ENCODE assay signal across 1 cellular context in the genomic region with DNA sequence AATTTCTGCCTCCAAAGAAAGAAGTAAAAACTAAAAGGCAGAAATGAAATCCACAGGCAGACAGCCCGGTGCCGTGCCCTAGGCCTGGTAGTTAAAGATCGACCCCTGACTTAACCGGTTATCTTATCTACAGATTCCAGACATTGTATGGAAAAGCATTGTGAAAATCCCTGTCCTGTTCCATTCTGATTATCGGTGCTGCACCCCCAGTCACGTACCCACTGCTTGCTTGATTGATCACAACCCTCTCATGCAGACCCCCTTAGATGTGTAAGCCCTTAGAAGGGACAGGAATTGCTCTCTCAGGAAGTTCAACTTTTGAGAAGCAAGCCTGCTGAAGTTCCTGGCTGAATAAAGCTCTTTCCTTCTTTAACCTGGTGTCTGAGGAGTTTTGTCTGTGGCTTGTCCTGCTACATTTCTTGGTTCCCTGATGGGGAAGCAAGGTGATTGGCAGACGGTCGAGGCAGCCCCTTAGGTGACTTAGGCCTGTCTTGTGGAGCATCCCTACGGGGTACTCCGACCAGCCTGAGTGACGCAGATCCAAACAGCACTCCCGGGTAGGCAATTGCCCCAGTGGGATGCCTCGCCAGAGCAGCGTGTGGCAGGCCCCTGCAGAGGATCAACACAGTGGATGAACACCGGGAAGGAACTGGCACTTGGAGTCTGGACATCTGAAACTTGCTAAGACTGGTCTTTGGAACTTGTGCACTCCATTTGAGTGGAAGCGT.
TF ChIP-seq lines count a peak whose summit lies in the region.

No MANE protein-coding gene starts in this region.

TF ChIP-seq in K562, 482 proteins besides CTCF, POLR2A, EP300 and RAD21 (continued from another document):
- TF ChIP-seq USF2 (CRISPR knock-in tag; IDR thresholded peaks at IDR 0.05) (no peak), RBM15 (IDR thresholded peaks at IDR 0.05; ENCODE audit: insufficient read depth, low read length) (no peak), MXI1 (IDR thresholded peaks at IDR 0.05; ENCODE audit: low read depth, low read length) (no peak), TRIM24 (IDR thresholded peaks at IDR 0.05) (peak; percentile 48 to 69; a peak in 2 of 4 replicates), CGGBP1 (CRISPR knock-in tag; IDR thresholded peaks at IDR 0.05) (no peak), SMARCE1 (IDR thresholded peaks at IDR 0.05) (peak; percentile 82; the same call in 1 of the 2 replicates), NR4A1 (CRISPR knock-in tag; IDR thresholded peaks at IDR 0.05) (no peak), NR4A1 (tag; IDR thresholded peaks at IDR 0.05) (peak; percentile 39; the same call in 1 of the 2 replicates), ILK (tag; IDR thresholded peaks at IDR 0.05; ENCODE audit: borderline replicate concordance, low read depth) (no peak), BDP1 (IDR thresholded peaks at IDR 0.05; ENCODE audit: insufficient read depth, insufficient read length) (no peak), RHOXF2B (CRISPR knock-in tag; conservative IDR thresholded peaks at IDR 0.05) (no peak), PHF8 (IDR thresholded peaks at IDR 0.05; ENCODE audit: borderline replicate concordance, low read length) (no peak), CBFA2T3 (IDR thresholded peaks at IDR 0.05) (peak; percentile 89), ZFX (CRISPR knock-in tag; IDR thresholded peaks at IDR 0.05) (peak; percentile 16; the same call in 1 of the 2 replicates), BCLAF1 (IDR thresholded peaks at IDR 0.05; ENCODE audit: borderline replicate concordance in 1 of 2, control insufficient read depth in 1 of 2, low read depth in 2 of 2, low read length in 1 of 2) (no peak), HOXB6 (CRISPR knock-in tag; IDR thresholded peaks at IDR 0.05; ENCODE audit: borderline replicate concordance) (no peak), NFE2 (IDR thresholded peaks at IDR 0.05; ENCODE audit: low read depth) (no peak), SP2 (IDR thresholded peaks at IDR 0.05; ENCODE audit: extremely low read depth, low read depth, low read length, poor library complexity, severe bottlenecking) (no peak), E4F1 (CRISPR knock-in tag; IDR thresholded peaks at IDR 0.05; ENCODE audit: borderline replicate concordance) (no peak), ZSCAN29 (IDR thresholded peaks at IDR 0.05) (no peak), CBFA2T2 (conservative IDR thresholded peaks at IDR 0.05) (peak; percentile 82), ZNF707 (CRISPR knock-in tag; conservative IDR thresholded peaks at IDR 0.05) (no peak), TSC22D4 (tag; IDR thresholded peaks at IDR 0.05) (no peak), ARID1B (IDR thresholded peaks at IDR 0.05) (peak; percentile 93), JUN (IDR thresholded peaks at IDR 0.05; ENCODE audit: borderline replicate concordance, low read depth, low read length) (no peak), JUN (CRISPR knock-in tag; IDR thresholded peaks at IDR 0.05; ENCODE audit: borderline replicate concordance) (no peak), RFX1 (IDR thresholded peaks at IDR 0.05) (no peak), NR1H2 (CRISPR knock-in tag; IDR thresholded peaks at IDR 0.05) (no peak), ZNF75A (CRISPR knock-in tag; IDR thresholded peaks at IDR 0.05) (no peak), TEAD1 (CRISPR knock-in tag; IDR thresholded peaks at IDR 0.05) (peak in 1 of 2 experiments; percentile 35; a peak in 1 of 4 replicates), MIER1 (IDR thresholded peaks at IDR 0.05; ENCODE audit: low read depth) (no peak), ZEB2 (IDR thresholded peaks at IDR 0.05) (peak; percentile 18; the same call in 1 of the 2 replicates), JUNB (CRISPR knock-in tag; conservative IDR thresholded peaks at IDR 0.05) (no peak), PRPF4 (IDR thresholded peaks at IDR 0.05; ENCODE audit: insufficient read depth, low read depth, low read length, poor library complexity, severe bottlenecking) (no peak), RCOR1 (IDR thresholded peaks at IDR 0.05; ENCODE audit: borderline replicate concordance in 1 of 2, low read depth in 2 of 2, low read length in 2 of 2) (peak in 1 of 2 experiments; percentile 63; a peak in 2 of 4 replicates)
- TF ChIP-seq, protein P1, sequence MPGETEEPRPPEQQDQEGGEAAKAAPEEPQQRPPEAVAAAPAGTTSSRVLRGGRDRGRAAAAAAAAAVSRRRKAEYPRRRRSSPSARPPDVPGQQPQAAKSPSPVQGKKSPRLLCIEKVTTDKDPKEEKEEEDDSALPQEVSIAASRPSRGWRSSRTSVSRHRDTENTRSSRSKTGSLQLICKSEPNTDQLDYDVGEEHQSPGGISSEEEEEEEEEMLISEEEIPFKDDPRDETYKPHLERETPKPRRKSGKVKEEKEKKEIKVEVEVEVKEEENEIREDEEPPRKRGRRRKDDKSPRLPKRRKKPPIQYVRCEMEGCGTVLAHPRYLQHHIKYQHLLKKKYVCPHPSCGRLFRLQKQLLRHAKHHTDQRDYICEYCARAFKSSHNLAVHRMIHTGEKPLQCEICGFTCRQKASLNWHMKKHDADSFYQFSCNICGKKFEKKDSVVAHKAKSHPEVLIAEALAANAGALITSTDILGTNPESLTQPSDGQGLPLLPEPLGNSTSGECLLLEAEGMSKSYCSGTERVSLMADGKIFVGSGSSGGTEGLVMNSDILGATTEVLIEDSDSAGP (CRISPR knock-in tag; IDR thresholded peaks at IDR 0.05), result no peak
- TF ChIP-seq, protein P2, sequence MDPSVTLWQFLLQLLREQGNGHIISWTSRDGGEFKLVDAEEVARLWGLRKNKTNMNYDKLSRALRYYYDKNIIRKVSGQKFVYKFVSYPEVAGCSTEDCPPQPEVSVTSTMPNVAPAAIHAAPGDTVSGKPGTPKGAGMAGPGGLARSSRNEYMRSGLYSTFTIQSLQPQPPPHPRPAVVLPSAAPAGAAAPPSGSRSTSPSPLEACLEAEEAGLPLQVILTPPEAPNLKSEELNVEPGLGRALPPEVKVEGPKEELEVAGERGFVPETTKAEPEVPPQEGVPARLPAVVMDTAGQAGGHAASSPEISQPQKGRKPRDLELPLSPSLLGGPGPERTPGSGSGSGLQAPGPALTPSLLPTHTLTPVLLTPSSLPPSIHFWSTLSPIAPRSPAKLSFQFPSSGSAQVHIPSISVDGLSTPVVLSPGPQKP (CRISPR knock-in tag; IDR thresholded peaks at IDR 0.05), result no peak
- TF ChIP-seq, protein P3, sequence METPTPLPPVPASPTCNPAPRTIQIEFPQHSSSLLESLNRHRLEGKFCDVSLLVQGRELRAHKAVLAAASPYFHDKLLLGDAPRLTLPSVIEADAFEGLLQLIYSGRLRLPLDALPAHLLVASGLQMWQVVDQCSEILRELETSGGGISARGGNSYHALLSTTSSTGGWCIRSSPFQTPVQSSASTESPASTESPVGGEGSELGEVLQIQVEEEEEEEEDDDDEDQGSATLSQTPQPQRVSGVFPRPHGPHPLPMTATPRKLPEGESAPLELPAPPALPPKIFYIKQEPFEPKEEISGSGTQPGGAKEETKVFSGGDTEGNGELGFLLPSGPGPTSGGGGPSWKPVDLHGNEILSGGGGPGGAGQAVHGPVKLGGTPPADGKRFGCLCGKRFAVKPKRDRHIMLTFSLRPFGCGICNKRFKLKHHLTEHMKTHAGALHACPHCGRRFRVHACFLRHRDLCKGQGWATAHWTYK (CRISPR knock-in tag; IDR thresholded peaks at IDR 0.05), result 0 out of 2 replicates have a peak, but pooled peaks have one; percentile 25
- TF ChIP-seq, protein P4, sequence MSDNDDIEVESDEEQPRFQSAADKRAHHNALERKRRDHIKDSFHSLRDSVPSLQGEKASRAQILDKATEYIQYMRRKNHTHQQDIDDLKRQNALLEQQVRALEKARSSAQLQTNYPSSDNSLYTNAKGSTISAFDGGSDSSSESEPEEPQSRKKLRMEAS (CRISPR knock-in tag; IDR thresholded peaks at IDR 0.05), result no peak
- TF ChIP-seq, protein P5, sequence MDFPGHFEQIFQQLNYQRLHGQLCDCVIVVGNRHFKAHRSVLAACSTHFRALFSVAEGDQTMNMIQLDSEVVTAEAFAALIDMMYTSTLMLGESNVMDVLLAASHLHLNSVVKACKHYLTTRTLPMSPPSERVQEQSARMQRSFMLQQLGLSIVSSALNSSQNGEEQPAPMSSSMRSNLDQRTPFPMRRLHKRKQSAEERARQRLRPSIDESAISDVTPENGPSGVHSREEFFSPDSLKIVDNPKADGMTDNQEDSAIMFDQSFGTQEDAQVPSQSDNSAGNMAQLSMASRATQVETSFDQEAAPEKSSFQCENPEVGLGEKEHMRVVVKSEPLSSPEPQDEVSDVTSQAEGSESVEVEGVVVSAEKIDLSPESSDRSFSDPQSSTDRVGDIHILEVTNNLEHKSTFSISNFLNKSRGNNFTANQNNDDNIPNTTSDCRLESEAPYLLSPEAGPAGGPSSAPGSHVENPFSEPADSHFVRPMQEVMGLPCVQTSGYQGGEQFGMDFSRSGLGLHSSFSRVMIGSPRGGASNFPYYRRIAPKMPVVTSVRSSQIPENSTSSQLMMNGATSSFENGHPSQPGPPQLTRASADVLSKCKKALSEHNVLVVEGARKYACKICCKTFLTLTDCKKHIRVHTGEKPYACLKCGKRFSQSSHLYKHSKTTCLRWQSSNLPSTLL (IDR thresholded peaks at IDR 0.05), result no peak
